In genomic region chr4:148405161-148405893, GRCh38 we compare ENCODE assay signal across 29 cellular contexts. TPM values are rescaled to one million over a fixed set of nuclear protein-coding genes. Genes with fewer than 3 reads are reported as not detected.
"Had no signal": no experiment of that assay in that cellular context is flagged by ENCODE, and none has a peak within 500 bp of the region (broad histone marks: within the 10 kb centered on the region; RNA-seq: fewer than 3 reads in every experiment).

No MANE protein-coding gene starts in this region.

- H3K4me3 ChIP-seq: coronary artery, dorsolateral prefrontal cortex, prostate gland, sigmoid colon, smooth muscle cell, suprapubic skin, tibial nerve, uterus had no signal

- H3K4me1 ChIP-seq: prostate gland, suprapubic skin, uterus had no signal

- H3K9me3 Mint-ChIP-seq: activated CD4-positive, alpha-beta memory T cell treated with anti-CD3 and anti-CD28 coated beads, Interleukin-2, amount 10 ng/mL, durations not matched to agents 7 days and 5 days; activated CD4-positive, alpha-beta T cell treated with anti-CD3 and anti-CD28 coated beads, Interleukin-2, amount 10 ng/mL, durations not matched to agents 7 days and 5 days; activated naive CD4-positive, alpha-beta T cell treated with anti-CD3 and anti-CD28 coated beads, Interleukin-2, amount 50 U/mL, for 24 hours; activated T-cell treated with anti-CD3 and anti-CD28 coated beads, Interleukin-2, amount 50 U/mL, for 4 hours; activated T-helper 17 cell treated with anti-CD3 and anti-CD28 coated beads, Interleukin-2, amount 50 U/mL, for 72 hours; central memory CD8-positive, alpha-beta T cell; natural killer cell treated with Interleukin-12 subunit alpha and Interleukin-12 subunit beta and Interleukin-15 and Interleukin-18, amount 100 ng/mL, for 72 hours; stimulated activated naive B cell treated with anti-CD40 and anti-IgM and Interleukin-4, amounts not matched to agents 10 μg/mL and 1 μg/mL and 100 μg/mL, for 72 hours had no signal

- H3K27me3 ChIP-seq: dorsolateral prefrontal cortex, sigmoid colon, suprapubic skin, tibial nerve, uterus had no signal

- H3K4me1 Mint-ChIP-seq: activated CD4-positive, alpha-beta memory T cell treated with anti-CD3 and anti-CD28 coated beads, Interleukin-2, amount 10 ng/mL, durations not matched to agents 7 days and 5 days; activated CD4-positive, alpha-beta T cell treated with anti-CD3 and anti-CD28 coated beads, Interleukin-2, amount 10 ng/mL, durations not matched to agents 7 days and 5 days; activated T-helper 17 cell treated with anti-CD3 and anti-CD28 coated beads, Interleukin-2, amount 50 U/mL, for 72 hours; central memory CD8-positive, alpha-beta T cell had no signal

- H3K27ac Mint-ChIP-seq: activated CD4-positive, alpha-beta memory T cell treated with anti-CD3 and anti-CD28 coated beads, Interleukin-2, amount 10 ng/mL, durations not matched to agents 7 days and 5 days; activated CD4-positive, alpha-beta T cell treated with anti-CD3 and anti-CD28 coated beads, Interleukin-2, amount 10 ng/mL, durations not matched to agents 7 days and 5 days; activated naive CD4-positive, alpha-beta T cell treated with anti-CD3 and anti-CD28 coated beads, Interleukin-2, amount 50 U/mL, for 24 hours; activated T-helper 17 cell treated with anti-CD3 and anti-CD28 coated beads, Interleukin-2, amount 50 U/mL, for 72 hours; natural killer cell treated with Interleukin-12 subunit alpha and Interleukin-12 subunit beta and Interleukin-15 and Interleukin-18, amount 100 ng/mL, for 72 hours; stimulated activated naive B cell treated with anti-CD40 and anti-IgM and Interleukin-4, amounts not matched to agents 10 μg/mL and 1 μg/mL and 100 μg/mL, for 72 hours; T-helper 17 cell had no signal

- FAIRE-seq: bronchial epithelial cell had no signal

- H3K27ac ChIP-seq: coronary artery, dorsolateral prefrontal cortex, prostate gland, suprapubic skin, tibial nerve, uterus, WERI-Rb-1 had no signal

- ATAC-seq: activated T-cell treated with anti-CD3 and anti-CD28 coated beads, Interleukin-2, amount 50 U/mL, for 4 hours; activated T-helper 17 cell treated with anti-CD3 and anti-CD28 coated beads, Interleukin-2, amount 50 U/mL, for 72 hours; SK-N-SH treated with all-trans-retinoic acid at 6 μM for 48 hours; stimulated activated naive B cell treated with anti-CD40 and anti-IgM and Interleukin-4, amounts not matched to agents 10 μg/mL and 1 μg/mL and 100 μg/mL, for 72 hours; T-helper 17 cell had no signal

- DNase-seq: activated CD4-positive, alpha-beta memory T cell treated with anti-CD3 and anti-CD28 coated beads, Interleukin-2, amount 10 ng/mL, durations not matched to agents 7 days and 5 days; activated CD4-positive, alpha-beta T cell treated with anti-CD3 and anti-CD28 coated beads, Interleukin-2, amount 10 ng/mL, durations not matched to agents 7 days and 5 days; activated CD4-positive, CD25-positive, alpha-beta regulatory T cell treated with anti-CD3 and anti-CD28 coated beads, Interleukin-2, amount 50 U/mL, for 72 hours; activated gamma-delta T cell treated with Interleukin-2 at 50 U/mL for 16 hours; activated T-cell treated with anti-CD3 and anti-CD28 coated beads, Interleukin-2, amount 50 U/mL, for 4 hours; dorsolateral prefrontal cortex; effector memory CD4-positive, alpha-beta T cell; mesenchymal stem cell; retina; sigmoid colon; stimulated activated CD4-positive, alpha-beta T cell treated with anti-CD3 and anti-CD28 coated beads, Interleukin-1b, Interleukin-23, amount 100 ng/mL, for 48 hours; stimulated activated CD4-positive, alpha-beta T cell treated with anti-CD3 and anti-CD28 coated beads, Interleukin-4, amount 100 ng/mL, for 4 hours; stimulated activated CD8-positive, alpha-beta memory T cell treated with anti-CD3 and anti-CD28 coated beads, Interleukin-4, amount 100 ng/mL, for 48 hours; stimulated activated naive B cell treated with anti-CD40 and anti-IgM and Interleukin-4, amounts not matched to agents 10 μg/mL and 1 μg/mL and 100 μg/mL, for 72 hours; T-helper 17 cell; T1000; uterus; WERI-Rb-1 had no signal

- H3K27me3 Mint-ChIP-seq: activated CD4-positive, alpha-beta memory T cell treated with anti-CD3 and anti-CD28 coated beads, Interleukin-2, amount 10 ng/mL, durations not matched to agents 7 days and 5 days; activated CD4-positive, alpha-beta T cell treated with anti-CD3 and anti-CD28 coated beads, Interleukin-2, amount 10 ng/mL, durations not matched to agents 7 days and 5 days; activated naive CD4-positive, alpha-beta T cell treated with anti-CD3 and anti-CD28 coated beads, Interleukin-2, amount 50 U/mL, for 24 hours; activated T-helper 17 cell treated with anti-CD3 and anti-CD28 coated beads, Interleukin-2, amount 50 U/mL, for 72 hours; central memory CD8-positive, alpha-beta T cell; stimulated activated naive B cell treated with anti-CD40 and anti-IgM and Interleukin-4, amounts not matched to agents 10 μg/mL and 1 μg/mL and 100 μg/mL, for 72 hours; T-helper 17 cell had no signal

- H3K4me3 Mint-ChIP-seq: activated CD4-positive, alpha-beta memory T cell treated with anti-CD3 and anti-CD28 coated beads, Interleukin-2, amount 10 ng/mL, durations not matched to agents 7 days and 5 days; activated CD4-positive, alpha-beta T cell treated with anti-CD3 and anti-CD28 coated beads, Interleukin-2, amount 10 ng/mL, durations not matched to agents 7 days and 5 days; activated naive CD4-positive, alpha-beta T cell treated with anti-CD3 and anti-CD28 coated beads, Interleukin-2, amount 50 U/mL, for 24 hours; activated T-cell treated with anti-CD3 and anti-CD28 coated beads, Interleukin-2, amount 50 U/mL, for 4 hours; activated T-helper 17 cell treated with anti-CD3 and anti-CD28 coated beads, Interleukin-2, amount 50 U/mL, for 72 hours; central memory CD8-positive, alpha-beta T cell; natural killer cell treated with Interleukin-12 subunit alpha and Interleukin-12 subunit beta and Interleukin-15 and Interleukin-18, amount 100 ng/mL, for 72 hours; stimulated activated naive B cell treated with anti-CD40 and anti-IgM and Interleukin-4, amounts not matched to agents 10 μg/mL and 1 μg/mL and 100 μg/mL, for 72 hours; T-helper 17 cell had no signal

- H3K36me3 Mint-ChIP-seq: activated naive CD4-positive, alpha-beta T cell treated with anti-CD3 and anti-CD28 coated beads, Interleukin-2, amount 50 U/mL, for 24 hours; natural killer cell treated with Interleukin-12 subunit alpha and Interleukin-12 subunit beta and Interleukin-15 and Interleukin-18, amount 100 ng/mL, for 72 hours; stimulated activated naive B cell treated with anti-CD40 and anti-IgM and Interleukin-4, amounts not matched to agents 10 μg/mL and 1 μg/mL and 100 μg/mL, for 72 hours had no signal

- H3K4me2 ChIP-seq: smooth muscle cell had no signal

- H3K36me3 ChIP-seq: prostate gland, sigmoid colon, suprapubic skin, tibial nerve, uterus, WERI-Rb-1 had no signal

- H3K9me3 ChIP-seq: prostate gland, sigmoid colon, suprapubic skin, tibial nerve, uterus had no signal

RNA-seq across cellular contexts. Expression of gene NR3C2, which starts 36.9 kb away (rescaled TPM):
- polyA plus RNA-seq: smooth muscle cell had no signal
